22 cellular contexts compared by ENCODE assay signal in genomic region chr1:110897685-110898084, GRCh38. TPM values are rescaled to one million over a fixed set of nuclear protein-coding genes. Genes with fewer than 3 reads are reported as not detected.
A peak's percentile ranks its signal among the peaks of the same experiment; 100 is the strongest.
DNase-seq lines count a peak whose midpoint lies in the region; ATAC-seq lines count a peak whose summit lies in the region.
"Had no signal": no experiment of that assay in that cellular context is flagged by ENCODE, and none has a peak within 500 bp of the region (broad histone marks: within the 10 kb centered on the region; RNA-seq: fewer than 3 reads in every experiment).

No MANE protein-coding gene starts in this region.

- peaks cover 97% of the 10 kb centered on the region for H3K36me3 Mint-ChIP-seq in activated CD4-positive, alpha-beta memory T cell treated with anti-CD3 and anti-CD28 coated beads, Interleukin-2, amount 10 ng/mL, durations not matched to agents 7 days and 5 days (ENCODE audit: low read depth)
- peaks cover 89% of the 10 kb centered on the region for H3K36me3 Mint-ChIP-seq in activated CD4-positive, alpha-beta memory T cell treated with anti-CD3 and anti-CD28 coated beads for 36 hours
- H3K36me3 Mint-ChIP-seq in CD4-positive, alpha-beta memory T cell, result peaks cover 90 to 91% of the 10 kb centered on the region in 2 donors
- H3K36me3 Mint-ChIP-seq in activated CD8-positive, alpha-beta T cell treated with anti-CD3 and anti-CD28 coated beads, Interleukin-2, amount 10 ng/mL, durations not matched to agents 7 days and 5 days (ENCODE audit: low read depth), result peaks cover 91% of the 10 kb centered on the region
- peaks cover 27 to 92% (median 72%) of the 10 kb centered on the region in 5 donors for H3K36me3 Mint-ChIP-seq in naive thymus-derived CD4-positive, alpha-beta T cell

- no peak overlapping the region for H3K27ac ChIP-seq in CD4-positive, alpha-beta memory T cell (ENCODE audit: low read depth, low read length)
- H3K27ac ChIP-seq in naive thymus-derived CD4-positive, alpha-beta T cell (ENCODE audit: low read depth, low read length), result peak overlapping the region; percentile 52
- H3K27ac ChIP-seq: A549, PC-9 had no signal

- no peaks in the 10 kb centered on the region for H3K9me3 ChIP-seq in CD4-positive, alpha-beta memory T cell (ENCODE audit: control insufficient read depth in 1 of 2, low read length in 2 of 2)
- H3K9me3 ChIP-seq in naive thymus-derived CD4-positive, alpha-beta T cell (ENCODE audit: control insufficient read depth in 2 of 3, low read length in 3 of 3), result no peaks in the 10 kb centered on the region
- H3K9me3 ChIP-seq: A549 had no signal

- POLR2A ChIA-PET in activated CD4-positive, alpha-beta memory T cell treated with anti-CD3 and anti-CD28 coated beads, Interleukin-2, amount 10 ng/mL, durations not matched to agents 7 days and 5 days (lab: Charles Lee), result interaction anchor here (0.7 to 2.5 kb wide), 5 partner anchors 8 to 66 kb away, joined by 3 to 29 read pairs (median 5); partner anchors contain the start of genes CD53 and LRIF1
- POLR2A ChIA-PET in activated CD4-positive, alpha-beta memory T cell treated with anti-CD3 and anti-CD28 coated beads for 36 hours (lab: Charles Lee), result no interaction called here
- POLR2A ChIA-PET in CD4-positive, alpha-beta memory T cell (lab: Charles Lee; ENCODE audit: partially characterized antibody), result no interaction called here
- POLR2A ChIA-PET in activated CD8-positive, alpha-beta T cell treated with anti-CD3 and anti-CD28 coated beads, Interleukin-2, amount 10 ng/mL, durations not matched to agents 7 days and 5 days (lab: Charles Lee), result interaction anchor here (0.6 to 1.1 kb wide), 2 partner anchors 8 to 10 kb away, joined by 3 to 4 read pairs; no protein-coding TSS in a partner anchor
- POLR2A ChIA-PET in naive thymus-derived CD4-positive, alpha-beta T cell (lab: Charles Lee), result interaction anchor here (0.9 to 2.1 kb wide), 3 partner anchors 22 to 110 kb away, joined by 4 to 6 read pairs (median 6); partner anchors contain the start of gene CD53

- H3K4me3 Mint-ChIP-seq in activated CD4-positive, alpha-beta memory T cell treated with anti-CD3 and anti-CD28 coated beads, Interleukin-2, amount 10 ng/mL, durations not matched to agents 7 days and 5 days, result no peak overlapping the region
- no peak overlapping the region for H3K4me3 Mint-ChIP-seq in activated CD4-positive, alpha-beta memory T cell treated with anti-CD3 and anti-CD28 coated beads for 36 hours
- peak overlapping the region in 3 of 8 donors; percentile 15 to 61 (median 39) for H3K4me3 Mint-ChIP-seq in CD4-positive, alpha-beta memory T cell
- H3K4me3 Mint-ChIP-seq in activated CD8-positive, alpha-beta T cell treated with anti-CD3 and anti-CD28 coated beads, Interleukin-2, amount 10 ng/mL, durations not matched to agents 7 days and 5 days, result no peak overlapping the region
- H3K4me3 Mint-ChIP-seq in naive thymus-derived CD4-positive, alpha-beta T cell, result peak overlapping the region in 9 of 10 donors; percentile 1 to 95 (median 35)

- no peaks in the 10 kb centered on the region for H3K9me3 Mint-ChIP-seq in activated CD4-positive, alpha-beta memory T cell treated with anti-CD3 and anti-CD28 coated beads, Interleukin-2, amount 10 ng/mL, durations not matched to agents 7 days and 5 days
- H3K9me3 Mint-ChIP-seq in activated CD4-positive, alpha-beta memory T cell treated with anti-CD3 and anti-CD28 coated beads for 36 hours, result peaks cover 7% of the 10 kb centered on the region
- H3K9me3 Mint-ChIP-seq in CD4-positive, alpha-beta memory T cell, result peaks cover 0 to 3% (median 0%) of the 10 kb centered on the region in 8 donors
- H3K9me3 Mint-ChIP-seq in activated CD8-positive, alpha-beta T cell treated with anti-CD3 and anti-CD28 coated beads, Interleukin-2, amount 10 ng/mL, durations not matched to agents 7 days and 5 days (ENCODE audit: insufficient read depth), result no peaks in the 10 kb centered on the region
- H3K9me3 Mint-ChIP-seq in naive thymus-derived CD4-positive, alpha-beta T cell, result peaks cover 0 to 7% (median 0%) of the 10 kb centered on the region in 11 donors

- no peaks in the 10 kb centered on the region for H3K27me3 ChIP-seq in CD4-positive, alpha-beta memory T cell (ENCODE audit: insufficient read depth, low read length)
- no peaks in the 10 kb centered on the region for H3K27me3 ChIP-seq in naive thymus-derived CD4-positive, alpha-beta T cell (ENCODE audit: control insufficient read depth in 2 of 2, insufficient read depth in 2 of 2, low read length in 2 of 2)

- no peaks in the 10 kb centered on the region for H3K27me3 Mint-ChIP-seq in activated CD4-positive, alpha-beta memory T cell treated with anti-CD3 and anti-CD28 coated beads, Interleukin-2, amount 10 ng/mL, durations not matched to agents 7 days and 5 days
- H3K27me3 Mint-ChIP-seq in activated CD4-positive, alpha-beta memory T cell treated with anti-CD3 and anti-CD28 coated beads for 36 hours, result no peaks in the 10 kb centered on the region
- no peaks in the 10 kb centered on the region for H3K27me3 Mint-ChIP-seq in CD4-positive, alpha-beta memory T cell
- no peaks in the 10 kb centered on the region for H3K27me3 Mint-ChIP-seq in activated CD8-positive, alpha-beta T cell treated with anti-CD3 and anti-CD28 coated beads, Interleukin-2, amount 10 ng/mL, durations not matched to agents 7 days and 5 days (ENCODE audit: low read depth)
- no peaks in the 10 kb centered on the region for H3K27me3 Mint-ChIP-seq in naive thymus-derived CD4-positive, alpha-beta T cell

- H3K4me3 ChIP-seq in CD4-positive, alpha-beta memory T cell (ENCODE audit: low read length in 2 of 2), result no peak overlapping the region
- H3K4me3 ChIP-seq in naive thymus-derived CD4-positive, alpha-beta T cell (ENCODE audit: low read length), result no peak overlapping the region
- H3K4me3 ChIP-seq: A549, lung, PC-9 had no signal

- H3K27ac Mint-ChIP-seq in activated CD4-positive, alpha-beta memory T cell treated with anti-CD3 and anti-CD28 coated beads, Interleukin-2, amount 10 ng/mL, durations not matched to agents 7 days and 5 days, result peak overlapping the region; percentile 48
- H3K27ac Mint-ChIP-seq in activated CD4-positive, alpha-beta memory T cell treated with anti-CD3 and anti-CD28 coated beads for 36 hours, result no peak overlapping the region
- peak overlapping the region; percentile 32 to 95 (median 86) for H3K27ac Mint-ChIP-seq in CD4-positive, alpha-beta memory T cell
- peak overlapping the region; percentile 11 for H3K27ac Mint-ChIP-seq in activated CD8-positive, alpha-beta T cell treated with anti-CD3 and anti-CD28 coated beads, Interleukin-2, amount 10 ng/mL, durations not matched to agents 7 days and 5 days
- peak overlapping the region; percentile 63 to 98 (median 93) for H3K27ac Mint-ChIP-seq in naive thymus-derived CD4-positive, alpha-beta T cell

- DNase-seq in activated CD4-positive, alpha-beta memory T cell treated with anti-CD3 and anti-CD28 coated beads, Interleukin-2, amount 10 ng/mL, durations not matched to agents 7 days and 5 days, result no peak
- no peak for DNase-seq in activated CD4-positive, alpha-beta memory T cell treated with anti-CD3 and anti-CD28 coated beads for 36 hours
- DNase-seq in CD4-positive, alpha-beta memory T cell, result peak in 2 of 5 donors; percentile 23 to 45
- DNase-seq in activated CD8-positive, alpha-beta T cell treated with anti-CD3 and anti-CD28 coated beads, Interleukin-2, amount 10 ng/mL, durations not matched to agents 7 days and 5 days, result no peak
- DNase-seq in naive thymus-derived CD4-positive, alpha-beta T cell, result peak in 7 of 9 donors; percentile 30 to 68 (median 56)
- no peak for DNase-seq in DMS 273 (lab: John Stamatoyannopoulos, UW; ENCODE audit: unreplicated experiment)
- DNase-seq: activated CD4-positive, alpha-beta T cell treated with anti-CD3 and anti-CD28 coated beads for 1 hour; activated naive CD4-positive, alpha-beta T cell; Calu3; head of caudate nucleus; NCI-H1694; NCI-H2171; NCI-H524; PC-9; SHP77 had no signal

- peaks cover 52% of the 10 kb centered on the region for H3K36me3 ChIP-seq in CD4-positive, alpha-beta memory T cell (ENCODE audit: insufficient read depth, low read length)
- H3K36me3 ChIP-seq in naive thymus-derived CD4-positive, alpha-beta T cell (ENCODE audit: control insufficient read depth in 2 of 3, insufficient read depth in 3 of 3, low read length in 3 of 3), result peaks cover 36 to 70% (median 50%) of the 10 kb centered on the region in 3 experiments

- peak; percentile 16 for ATAC-seq in activated CD8-positive, alpha-beta T cell treated with anti-CD3 and anti-CD28 coated beads, Interleukin-2, amount 10 ng/mL, durations not matched to agents 7 days and 5 days
- ATAC-seq in naive thymus-derived CD4-positive, alpha-beta T cell, result peak; percentile 62
- ATAC-seq in HG02623 (IDR thresholded peaks at IDR 0.05; ENCODE audit: unreplicated experiment) (no peak), HG02938 (IDR thresholded peaks at IDR 0.05; ENCODE audit: unreplicated experiment) (no peak)
- ATAC-seq: A549 had no signal

- CTCF ChIA-PET in activated CD4-positive, alpha-beta memory T cell treated with anti-CD3 and anti-CD28 coated beads, Interleukin-2, amount 10 ng/mL, durations not matched to agents 7 days and 5 days (lab: Charles Lee), result interaction anchor here (0.7 kb wide), 1 partner anchor 502 kb away, joined by 3 read pairs; no protein-coding TSS in a partner anchor
- CTCF ChIA-PET in activated CD4-positive, alpha-beta memory T cell treated with anti-CD3 and anti-CD28 coated beads for 36 hours (lab: Charles Lee), result interaction anchor here (1.0 kb wide), 1 partner anchor 18 kb away, joined by 3 read pairs; no protein-coding TSS in a partner anchor
- CTCF ChIA-PET in CD4-positive, alpha-beta memory T cell (lab: Charles Lee; ENCODE audit: partially characterized antibody), result interaction anchor here (0.9 kb wide), 1 partner anchor 117 kb away, joined by 3 read pairs; no protein-coding TSS in a partner anchor
- CTCF ChIA-PET in activated CD8-positive, alpha-beta T cell treated with anti-CD3 and anti-CD28 coated beads, Interleukin-2, amount 10 ng/mL, durations not matched to agents 7 days and 5 days (lab: Charles Lee), result no interaction called here
- CTCF ChIA-PET in naive thymus-derived CD4-positive, alpha-beta T cell (lab: Charles Lee), result no interaction called here

- intact Hi-C loops in activated CD4-positive, alpha-beta memory T cell treated with anti-CD3 and anti-CD28 coated beads for 36 hours (cut with micrococcal nuclease), result no loop called here
- intact Hi-C loops in CD4-positive, alpha-beta memory T cell (cut with micrococcal nuclease), result loop anchor here (2.0 to 5.0 kb wide), 2 partner anchors 17 to 65 kb away; partner anchors contain the start of gene LRIF1
- intact Hi-C loops in naive thymus-derived CD4-positive, alpha-beta T cell (cut with micrococcal nuclease), result loop anchor here (2.0 to 5.0 kb wide), 3 partner anchors 19 to 65 kb away; partner anchors contain the start of gene LRIF1 (in 1 of the 2)

- peaks cover 64% of the 10 kb centered on the region for H3K4me1 ChIP-seq in CD4-positive, alpha-beta memory T cell (ENCODE audit: insufficient read depth, low read length)
- H3K4me1 ChIP-seq in naive thymus-derived CD4-positive, alpha-beta T cell (ENCODE audit: control insufficient read depth in 2 of 2, insufficient read depth in 2 of 2, low read length in 2 of 2), result peaks cover 47 to 60% of the 10 kb centered on the region in 2 donors
- H3K4me1 ChIP-seq: A549 had no signal

- peaks cover 67% of the 10 kb centered on the region for H3K4me1 Mint-ChIP-seq in activated CD4-positive, alpha-beta memory T cell treated with anti-CD3 and anti-CD28 coated beads, Interleukin-2, amount 10 ng/mL, durations not matched to agents 7 days and 5 days
- H3K4me1 Mint-ChIP-seq in activated CD4-positive, alpha-beta memory T cell treated with anti-CD3 and anti-CD28 coated beads for 36 hours (ENCODE audit: low read depth), result peaks cover 66% of the 10 kb centered on the region
- H3K4me1 Mint-ChIP-seq in CD4-positive, alpha-beta memory T cell, result peaks cover 57 to 75% (median 68%) of the 10 kb centered on the region in 4 donors
- H3K4me1 Mint-ChIP-seq in activated CD8-positive, alpha-beta T cell treated with anti-CD3 and anti-CD28 coated beads, Interleukin-2, amount 10 ng/mL, durations not matched to agents 7 days and 5 days (ENCODE audit: low read depth), result peaks cover 65% of the 10 kb centered on the region
- peaks cover 47 to 83% (median 72%) of the 10 kb centered on the region in 7 donors for H3K4me1 Mint-ChIP-seq in naive thymus-derived CD4-positive, alpha-beta T cell

RNA-seq across cellular contexts. Expression of gene CD53, which starts 24.7 kb away (rescaled TPM):
- 100 to 1,000 TPM; 657 to 659 TPM for total RNA-seq in activated CD4-positive, alpha-beta memory T cell treated with anti-CD3 and anti-CD28 coated beads, Interleukin-2, amount 10 ng/mL, durations not matched to agents 7 days and 5 days
- total RNA-seq in activated CD4-positive, alpha-beta memory T cell treated with anti-CD3 and anti-CD28 coated beads for 36 hours, result 100 to 1,000 TPM; 240 to 246 TPM
- 100 to 1,000 TPM; 337 to 338 TPM for total RNA-seq in CD4-positive, alpha-beta memory T cell
- 1,000 to 10,000 TPM in 1 of 2 donors, 100 to 1,000 TPM in 1; 989 to 1,003 TPM for polyA plus RNA-seq in CD4-positive, alpha-beta memory T cell
- 100 to 1,000 TPM; 392 to 404 TPM for total RNA-seq in activated CD8-positive, alpha-beta T cell treated with anti-CD3 and anti-CD28 coated beads, Interleukin-2, amount 10 ng/mL, durations not matched to agents 7 days and 5 days
- total RNA-seq in naive thymus-derived CD4-positive, alpha-beta T cell, result 100 to 1,000 TPM; 237 to 513 (median 287) TPM
- polyA plus RNA-seq in naive thymus-derived CD4-positive, alpha-beta T cell, result 1,000 to 10,000 TPM in 1 of 2 donors, 100 to 1,000 TPM in 1; 675 to 1,023 TPM
- total RNA-seq: Calu3, epithelial cell of proximal tubule, PC-9, pulmonary artery endothelial cell had no signal
- polyA plus RNA-seq: A549, BJ had no signal

Comparison
In these comparisons a context has a peak if more than half of its experiments do, and no peak if none do; other contexts are left out.
1. POLR2A ChIA-PET loops: an anchor here in activated CD4-positive, alpha-beta memory T cell treated with anti-CD3 and anti-CD28 coated beads, Interleukin-2, amount 10 ng/mL, durations not matched to agents 7 days and 5 days (0.7 to 2.5 kb wide), activated CD8-positive, alpha-beta T cell treated with anti-CD3 and anti-CD28 coated beads, Interleukin-2, amount 10 ng/mL, durations not matched to agents 7 days and 5 days (0.6 to 1.1 kb wide) and naive thymus-derived CD4-positive, alpha-beta T cell (0.9 to 2.1 kb wide); none called in activated CD4-positive, alpha-beta memory T cell treated with anti-CD3 and anti-CD28 coated beads for 36 hours and CD4-positive, alpha-beta memory T cell.
2. DNase-seq: peak in naive thymus-derived CD4-positive, alpha-beta T cell (7 of 9); none in activated CD4-positive, alpha-beta memory T cell treated with anti-CD3 and anti-CD28 coated beads, Interleukin-2, amount 10 ng/mL, durations not matched to agents 7 days and 5 days (single experiment), activated CD4-positive, alpha-beta memory T cell treated with anti-CD3 and anti-CD28 coated beads for 36 hours (single experiment), activated CD8-positive, alpha-beta T cell treated with anti-CD3 and anti-CD28 coated beads, Interleukin-2, amount 10 ng/mL, durations not matched to agents 7 days and 5 days (single experiment) and DMS 273 (single experiment).
3. H3K4me3 Mint-ChIP-seq: peak in naive thymus-derived CD4-positive, alpha-beta T cell (9 of 10); none in activated CD4-positive, alpha-beta memory T cell treated with anti-CD3 and anti-CD28 coated beads, Interleukin-2, amount 10 ng/mL, durations not matched to agents 7 days and 5 days (single experiment), activated CD4-positive, alpha-beta memory T cell treated with anti-CD3 and anti-CD28 coated beads for 36 hours (single experiment) and activated CD8-positive, alpha-beta T cell treated with anti-CD3 and anti-CD28 coated beads, Interleukin-2, amount 10 ng/mL, durations not matched to agents 7 days and 5 days (single experiment).
4. ATAC-seq: peak in activated CD8-positive, alpha-beta T cell treated with anti-CD3 and anti-CD28 coated beads, Interleukin-2, amount 10 ng/mL, durations not matched to agents 7 days and 5 days (single experiment) and naive thymus-derived CD4-positive, alpha-beta T cell (single experiment); none in HG02623 (single experiment) and HG02938 (single experiment).
5. CTCF ChIA-PET loops: an anchor here in activated CD4-positive, alpha-beta memory T cell treated with anti-CD3 and anti-CD28 coated beads, Interleukin-2, amount 10 ng/mL, durations not matched to agents 7 days and 5 days (0.7 kb wide), activated CD4-positive, alpha-beta memory T cell treated with anti-CD3 and anti-CD28 coated beads for 36 hours (1.0 kb wide) and CD4-positive, alpha-beta memory T cell (0.9 kb wide); none called in activated CD8-positive, alpha-beta T cell treated with anti-CD3 and anti-CD28 coated beads, Interleukin-2, amount 10 ng/mL, durations not matched to agents 7 days and 5 days and naive thymus-derived CD4-positive, alpha-beta T cell.